In the genomic region with DNA sequence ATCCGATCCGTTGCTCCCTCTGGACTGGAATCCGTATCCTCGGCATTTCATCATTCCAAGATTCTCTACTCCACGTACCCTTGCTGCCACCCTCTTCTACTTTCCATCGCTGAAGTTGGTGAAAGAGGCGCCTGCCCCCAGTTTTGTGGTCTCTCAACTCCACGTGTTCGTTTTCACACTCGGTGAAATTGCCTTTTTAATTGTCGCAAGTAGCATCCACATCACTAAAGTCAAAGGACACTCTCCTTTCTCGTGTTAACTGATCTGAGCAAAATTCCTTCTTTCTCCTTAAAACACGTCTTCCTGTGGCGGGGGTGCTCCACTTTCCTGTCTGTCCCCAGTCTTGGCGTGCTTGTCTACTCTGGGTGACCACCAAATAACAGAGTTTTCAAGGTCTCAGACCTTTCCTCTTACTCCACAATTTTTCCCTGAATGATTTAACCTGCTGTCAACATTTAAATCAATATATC, we compare ENCODE assay signal across 8 cellular contexts.
DNase-seq lines count a peak whose midpoint lies in the region; ATAC-seq and TF ChIP-seq lines count a peak whose summit lies in the region.

No MANE protein-coding gene starts in this region.

- H3K9me3 ChIP-seq in OCI-LY3 (ENCODE audit: insufficient read depth, low read length) (no peaks in the 10 kb centered on the region), duodenal mucosa (ENCODE audit: control insufficient read depth in 1 of 2, low read length in 2 of 2) (no peaks in the 10 kb centered on the region), neutrophil (no peaks in the 10 kb centered on the region)

- H3K4me2 ChIP-seq in OCI-LY3 (ENCODE audit: low read length), result peak overlapping the region; percentile 75

- no peak for DNase-seq in activated CD4-positive, CD25-positive, alpha-beta regulatory T cell (lab: John Stamatoyannopoulos, UW)
- no peak for DNase-seq in KBM-7

- H3K27ac ChIP-seq in C4-2B (peak overlapping the region; percentile 88), OCI-LY3 (ENCODE audit: low read length) (no peak overlapping the region), duodenal mucosa (ENCODE audit: low read depth, low read length) (no peak overlapping the region), neutrophil (no peak overlapping the region)

- H3K4me3 ChIP-seq in OCI-LY3 (ENCODE audit: low read length), result peak overlapping the region; percentile 93
- H3K4me3 ChIP-seq in duodenal mucosa (ENCODE audit: low read depth in 1 of 2, low read length in 2 of 2), result peak overlapping the region; percentile 91 to 93
- peak overlapping the region; percentile 85 to 91 for H3K4me3 ChIP-seq in neutrophil (ENCODE audit: low read depth in 1 of 2, low read length in 1 of 2)

- 0 out of 2 replicates have a peak, but pooled peaks cover 3% of the 10 kb centered on the region for H3K27me3 ChIP-seq in OCI-LY3 (ENCODE audit: low read depth, low read length)
- H3K27me3 ChIP-seq in duodenal mucosa (ENCODE audit: control insufficient read depth in 1 of 2, insufficient read depth in 2 of 2, low read length in 2 of 2), result peaks cover 0 to 4% of the 10 kb centered on the region in 2 donors
- H3K27me3 ChIP-seq in neutrophil, result peaks cover 45% of the 10 kb centered on the region

- H3K79me2 ChIP-seq in OCI-LY3 (ENCODE audit: low read length), result peaks cover 39% of the 10 kb centered on the region

- no peaks in the 10 kb centered on the region for H3K36me3 ChIP-seq in OCI-LY3 (replicated peaks; ENCODE audit: low read depth, low read length)
- H3K36me3 ChIP-seq in duodenal mucosa (ENCODE audit: control insufficient read depth in 1 of 2, insufficient read depth in 2 of 2, low read length in 2 of 2), result no peaks in the 10 kb centered on the region
- no peaks in the 10 kb centered on the region for H3K36me3 ChIP-seq in neutrophil

- peak overlapping the region; percentile 85 for H3K9ac ChIP-seq in OCI-LY3 (ENCODE audit: low read length)
- H3K9ac ChIP-seq in duodenal mucosa (ENCODE audit: low read depth in 1 of 2, low read length in 2 of 2), result peak overlapping the region in 1 of 2 donors; percentile 88

- no peak for ATAC-seq in GM18511 (IDR thresholded peaks at IDR 0.05; ENCODE audit: unreplicated experiment)
- no peak for ATAC-seq in HG02884 (IDR thresholded peaks at IDR 0.05; ENCODE audit: unreplicated experiment)

- in situ Hi-C loops in KBM-7 (cut with MboI; ENCODE audit: low pct_unique_long_range_greater_than_20kb, low sequenced_read_pairs), result no loop called here

- H3K4me1 ChIP-seq in OCI-LY3 (ENCODE audit: low read length) (peaks cover 12% of the 10 kb centered on the region; the same call in 1 of the 2 replicates), duodenal mucosa (ENCODE audit: control insufficient read depth in 1 of 2, insufficient read depth in 2 of 2, low read length in 2 of 2) (peaks cover 15 to 18% of the 10 kb centered on the region in 2 donors), neutrophil (ENCODE audit: control insufficient read depth in 1 of 2, insufficient read depth in 1 of 2, low read depth in 1 of 2, low read length in 1 of 2) (peaks cover 13 to 16% of the 10 kb centered on the region in 2 experiments)

- no peak for TF ChIP-seq CTCF in C4-2B (conservative IDR thresholded peaks at IDR 0.05)
- no peak for TF ChIP-seq CTCF in OCI-LY3 (IDR thresholded peaks at IDR 0.05; ENCODE audit: low read depth, low read length)
- TF ChIP-seq CTCF in neutrophil (IDR thresholded peaks at IDR 0.05), result no peak

- H2AFZ ChIP-seq in OCI-LY3 (ENCODE audit: low read depth, low read length), result peak overlapping the region; percentile 87

- H4K20me1 ChIP-seq in OCI-LY3 (ENCODE audit: insufficient read depth, low read length), result peaks cover 11% of the 10 kb centered on the region
